Comparison of ENCODE assay signal across 9 cellular contexts in the genomic region with DNA sequence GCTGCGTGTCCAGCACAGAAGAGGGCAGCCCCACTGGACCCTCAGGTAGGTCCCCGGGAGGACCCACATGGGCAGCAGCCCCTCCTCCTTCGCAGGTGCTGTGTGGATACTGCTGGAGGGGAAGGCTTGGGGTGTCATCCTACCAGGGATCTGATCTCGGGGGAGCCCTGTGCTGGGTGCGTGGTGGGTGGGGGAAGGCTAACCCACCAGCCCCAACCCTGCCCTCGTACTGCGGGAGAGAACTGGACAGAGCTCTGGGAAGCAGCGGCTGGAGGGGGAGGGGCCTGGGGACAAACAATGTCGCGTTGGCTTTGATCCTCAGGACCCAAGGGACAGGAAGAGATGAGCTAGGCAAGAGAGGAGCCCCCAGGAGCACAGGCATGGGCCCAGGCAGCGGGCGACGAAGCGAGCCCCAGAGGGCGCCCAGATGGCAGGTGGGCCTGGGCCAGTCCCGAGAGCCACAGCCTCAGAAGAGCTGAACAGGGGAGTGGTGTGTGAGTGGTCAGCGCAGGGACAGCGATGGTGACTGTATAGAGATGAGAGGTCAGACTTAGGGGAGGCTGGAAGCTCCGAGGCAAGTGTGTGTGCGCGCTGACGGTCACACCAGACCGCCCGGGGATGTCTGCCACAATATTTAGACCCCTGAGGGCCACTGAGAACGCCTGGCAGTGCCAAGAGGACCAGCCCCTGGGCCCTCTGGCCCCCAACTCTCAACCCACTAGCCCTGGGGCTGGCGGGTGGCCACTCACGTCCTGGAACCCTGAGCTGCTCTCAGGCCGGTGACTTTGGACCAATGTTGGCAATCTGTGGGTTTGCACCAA. TPM values are rescaled to one million over a fixed set of nuclear protein-coding genes. Genes with fewer than 3 reads are reported as not detected.
DNase-seq lines count a peak whose midpoint lies in the region; ATAC-seq and TF ChIP-seq lines count a peak whose summit lies in the region.
"Had no signal": no experiment of that assay in that cellular context is flagged by ENCODE, and none has a peak within 500 bp of the region (broad histone marks: within the 10 kb centered on the region; RNA-seq: fewer than 3 reads in every experiment).

No MANE protein-coding gene starts in this region.

- peak overlapping the region; percentile 100 for H3K4me2 ChIP-seq in DOHH2 (ENCODE audit: low read length)
- H3K4me2 ChIP-seq in SU-DHL-6 (ENCODE audit: low read depth, low read length, poor library complexity, severe bottlenecking): peak overlapping the region; percentile 73

- H3K79me2 ChIP-seq in DOHH2 (ENCODE audit: control insufficient read depth, low read length): peaks cover 40% of the 10 kb centered on the region
- H3K79me2 ChIP-seq in SU-DHL-6 (ENCODE audit: insufficient read depth, low read length): peaks cover 31% of the 10 kb centered on the region

- no peaks in the 10 kb centered on the region for H3K27me3 ChIP-seq in DOHH2 (ENCODE audit: control insufficient read depth, low read length)
- H3K27me3 ChIP-seq in SU-DHL-6 (ENCODE audit: low read length): no peaks in the 10 kb centered on the region
- H3K27me3 ChIP-seq in prostate gland (replicated peaks; ENCODE audit: insufficient read depth): no peaks in the 10 kb centered on the region

- TF ChIP-seq POLR2A in prostate gland (IDR thresholded peaks at IDR 0.05): no peak

- H3K4me1 ChIP-seq in DOHH2 (ENCODE audit: control insufficient read depth, low read length) (peaks cover 33% of the 10 kb centered on the region), prostate gland (replicated peaks) (peaks cover 32% of the 10 kb centered on the region)

- DNase-seq in foreskin fibroblast: no peak
- DNase-seq in prostate gland (ENCODE audit: low spot score): no peak
- DNase-seq in NK-92 treated with Interleukin-12 subunit alpha and Interleukin-12 subunit beta, amount 100 ng/mL, for 24 hours (lab: John Stamatoyannopoulos, UW): no peak
- no peak for DNase-seq in SK-N-DZ (ENCODE audit: low spot score)

- H2AFZ ChIP-seq in SU-DHL-6 (ENCODE audit: low read depth, low read length, severe bottlenecking): no peak overlapping the region

- peak overlapping the region; percentile 86 for H3K9ac ChIP-seq in SU-DHL-6 (ENCODE audit: low read length)

- H4K20me1 ChIP-seq in DOHH2 (ENCODE audit: control insufficient read depth, insufficient read depth, low read depth, low read length) (peaks cover 21% of the 10 kb centered on the region), SU-DHL-6 (ENCODE audit: low read depth, low read length) (peaks cover 3% of the 10 kb centered on the region; the same call in 1 of the 2 replicates)

- H3K9me2 ChIP-seq in DOHH2 (replicated peaks; ENCODE audit: control insufficient read depth, low read length) (no peaks in the 10 kb centered on the region), SU-DHL-6 (replicated peaks; ENCODE audit: insufficient read depth, low read length) (no peaks in the 10 kb centered on the region)

- TF ChIP-seq CTCF in DOHH2 (IDR thresholded peaks at IDR 0.05; ENCODE audit: low read depth, low read length, poor library complexity, severe bottlenecking): no peak
- no peak for TF ChIP-seq CTCF in SU-DHL-6 (IDR thresholded peaks at IDR 0.05; ENCODE audit: insufficient read depth, low read length, poor library complexity, severe bottlenecking)
- no peak for TF ChIP-seq CTCF in foreskin fibroblast (IDR thresholded peaks at IDR 0.05; ENCODE audit: low read depth, low read length)
- TF ChIP-seq CTCF in prostate gland (IDR thresholded peaks at IDR 0.05): no peak

- H3K4me3 ChIP-seq in DOHH2 (ENCODE audit: low read length) (peak overlapping the region; percentile 84), SU-DHL-6 (ENCODE audit: insufficient read depth, low read length, poor library complexity, severe bottlenecking) (peak overlapping the region; percentile 46), foreskin fibroblast (ENCODE audit: low read depth in 1 of 2, low read length in 2 of 2) (peak overlapping the region; percentile 58 to 83), prostate gland (peak overlapping the region; percentile 69 to 83)

- H3K27ac ChIP-seq in DOHH2 (ENCODE audit: low read depth, low read length) (peak overlapping the region; percentile 67), SU-DHL-6 (ENCODE audit: low read depth, low read length) (0 out of 2 replicates have a peak overlapping the region, but pooled peaks have one; percentile 83), prostate gland (peak overlapping the region; percentile 92 to 99)

- H3F3A ChIP-seq in DOHH2 (ENCODE audit: control insufficient read depth, insufficient read depth): peaks cover 12% of the 10 kb centered on the region
- H3F3A ChIP-seq in SU-DHL-6 (ENCODE audit: insufficient read depth): 0 out of 2 replicates have a peak, but pooled peaks cover 4% of the 10 kb centered on the region

- WGBS in prostate gland: 82% methylated on average over 27 of the region's 28 CpGs

- H3K36me3 ChIP-seq in DOHH2 (ENCODE audit: control insufficient read depth, low read length) (peaks cover 33% of the 10 kb centered on the region), SU-DHL-6 (ENCODE audit: low read length) (no peaks in the 10 kb centered on the region; the same call in 1 of the 2 replicates), prostate gland (peaks cover 7 to 16% of the 10 kb centered on the region in 2 donors)

- H3K9me3 ChIP-seq in DOHH2 (ENCODE audit: control insufficient read depth, insufficient read depth, low read length) (no peaks in the 10 kb centered on the region), SU-DHL-6 (ENCODE audit: insufficient read depth, low read length) (no peaks in the 10 kb centered on the region), prostate gland (no peaks in the 10 kb centered on the region)

- no peak for ATAC-seq in GM21619 (IDR thresholded peaks at IDR 0.05; ENCODE audit: unreplicated experiment)
- ATAC-seq in HG03039 (IDR thresholded peaks at IDR 0.05; ENCODE audit: unreplicated experiment): no peak

- intact Hi-C loops in prostate gland (cut with DNase I): loop anchor here (2.0 kb wide), 1 partner anchor 22 kb away; no protein-coding TSS in a partner anchor

RNA-seq across cellular contexts. Expression of gene PIM3, which starts 1.4 kb away (rescaled TPM):
- 100 to 1,000 TPM; 126 to 183 TPM for total RNA-seq in prostate gland
- polyA plus RNA-seq in SK-N-DZ (2014; cell fraction: cytosol; rRNA removed): 74.5 and 74.6 TPM in 2 replicates
- 113 and 127 TPM in 2 replicates for polyA plus RNA-seq in SK-N-DZ (2014; cell fraction: nucleus; rRNA removed)

RNA-seq across cellular contexts. Expression of gene CRELD2, which starts 40.7 kb away (rescaled TPM):
- 10 to 100 TPM; 55.1 to 70.1 TPM for total RNA-seq in prostate gland
- polyA plus RNA-seq in SK-N-DZ (2014; cell fraction: cytosol; rRNA removed): 31.3 and 34.1 TPM in 2 replicates
- polyA plus RNA-seq in SK-N-DZ (2014; cell fraction: nucleus; rRNA removed): 58.9 and 62.2 TPM in 2 replicates

RNA-seq across cellular contexts. Expression of gene ALG12, which starts 40.9 kb away (rescaled TPM):
- total RNA-seq in prostate gland: 10 to 100 TPM; 26.1 to 33.6 TPM
- 22.9 and 24.2 TPM in 2 replicates for polyA plus RNA-seq in SK-N-DZ (2014; cell fraction: cytosol; rRNA removed)
- 33.4 and 35.5 TPM in 2 replicates for polyA plus RNA-seq in SK-N-DZ (2014; cell fraction: nucleus; rRNA removed)

RNA-seq across cellular contexts. Expression of gene IL17REL, which starts 53.4 kb away (rescaled TPM):
- under 1 TPM in 1 of 2 donors, not detected in 1; 0.68 TPM for total RNA-seq in prostate gland
- polyA plus RNA-seq in SK-N-DZ (2014; cell fraction: cytosol; rRNA removed): not detected in 2 replicates
- polyA plus RNA-seq in SK-N-DZ (2014; cell fraction: nucleus; rRNA removed): not detected in 2 replicates
- total RNA-seq: renal cortical epithelial cell had no signal
